In genomic region chr20:50389808-50390684, GRCh38 we compare ENCODE assay signal across 17 cellular contexts.
DNase-seq lines count a peak whose midpoint lies in the region; ATAC-seq and TF ChIP-seq lines count a peak whose summit lies in the region.
"Had no signal": no experiment of that assay in that cellular context is flagged by ENCODE, and none has a peak within 500 bp of the region (broad histone marks: within the 10 kb centered on the region; RNA-seq: fewer than 3 reads in every experiment).

No MANE protein-coding gene starts in this region.

- H3K9me3 ChIP-seq in CD8-positive, alpha-beta memory T cell (ENCODE audit: low read length) = no peaks in the 10 kb centered on the region
- H3K9me3 ChIP-seq in right lobe of liver (no peaks in the 10 kb centered on the region), stomach (no peaks in the 10 kb centered on the region)
- H3K9me3 ChIP-seq: SJSA1 had no signal

- TF ChIP-seq CTCF in right lobe of liver (IDR thresholded peaks at IDR 0.05) = no peak
- no peak for TF ChIP-seq CTCF in stomach (IDR thresholded peaks at IDR 0.05)

- H3K36me3 Mint-ChIP-seq in CD8-positive, alpha-beta memory T cell = peaks cover 0 to 2% (median 0%) of the 10 kb centered on the region in 3 donors
- peaks cover 8% of the 10 kb centered on the region for H3K36me3 Mint-ChIP-seq in central memory CD8-positive, alpha-beta T cell (ENCODE audit: insufficient read depth)

- 44% methylated on average over 9 of the region's 14 CpGs for WGBS in right lobe of liver (ENCODE audit: insufficient coverage, low coverage, low lambda C conversion rate, missing lambda C conversion rate)
- WGBS in stomach, 5 donors = 39 to 62% (median 56%) methylated on average over 14 of the region's 14 CpGs

- intact Hi-C loops in right lobe of liver (cut with DNase I) (no loop called here), stomach (cut with DNase I; ENCODE audit: low total_unique reads) (loop anchor here (10.0 kb wide), 1 partner anchor 65 kb away; no protein-coding TSS in a partner anchor)

- peak in 1 of 5 donors; percentile 19 for DNase-seq in CD8-positive, alpha-beta memory T cell
- DNase-seq in central memory CD8-positive, alpha-beta T cell (ENCODE audit: low spot score in 2 of 2) = no peak
- DNase-seq in right lobe of liver (peak in 2 of 3 donors; percentile 81 to 88), stomach (no peak), NOMO-1 (lab: John Stamatoyannopoulos, UW; ENCODE audit: unreplicated experiment in 2 of 2) (no peak)
- no peak for DNase-seq in stimulated activated CD4-positive, alpha-beta T cell treated with anti-CD3 and anti-CD28 coated beads, Interleukin-4, amount 100 ng/mL, for 1 hour
- DNase-seq: activated CD4-positive, alpha-beta T cell treated with anti-CD3 and anti-CD28 coated beads, Interleukin-2, amount 50 U/mL, for 1 hour; activated effector memory CD4-positive, alpha-beta T cell treated with anti-CD3 and anti-CD28 coated beads, Interleukin-2, amount 50 U/mL, for 16 hours; hippocampal formation; islet precursor cell; NCI-H1694; T-helper 17 cell had no signal

- peaks cover 0 to 3% of the 10 kb centered on the region in 2 donors for H3K27me3 Mint-ChIP-seq in CD8-positive, alpha-beta memory T cell
- H3K27me3 Mint-ChIP-seq in central memory CD8-positive, alpha-beta T cell = no peaks in the 10 kb centered on the region

- no peak for ATAC-seq in central memory CD8-positive, alpha-beta T cell (replicated peaks; ENCODE audit: extremely low read depth, poor library complexity, severe bottlenecking)
- peak; percentile 72 to 76 (median 75) for ATAC-seq in right lobe of liver
- no peak for ATAC-seq in HG03039 (IDR thresholded peaks at IDR 0.05; ENCODE audit: unreplicated experiment)
- ATAC-seq: K562, T-helper 17 cell had no signal

- POLR2A ChIA-PET in CD8-positive, alpha-beta memory T cell (lab: Charles Lee) = no interaction called here

- H3K4me1 Mint-ChIP-seq in CD8-positive, alpha-beta memory T cell = peaks cover 45 to 55% (median 49%) of the 10 kb centered on the region in 3 donors
- peaks cover 47% of the 10 kb centered on the region for H3K4me1 Mint-ChIP-seq in central memory CD8-positive, alpha-beta T cell

- no peak overlapping the region for H3K4me3 Mint-ChIP-seq in CD8-positive, alpha-beta memory T cell
- H3K4me3 Mint-ChIP-seq in central memory CD8-positive, alpha-beta T cell = no peak overlapping the region
- H3K4me3 Mint-ChIP-seq: neural crest cell, T-helper 17 cell had no signal

- H3K27ac Mint-ChIP-seq in CD8-positive, alpha-beta memory T cell = peak overlapping the region in 6 of 8 donors; percentile 29 to 87 (median 59)
- H3K27ac Mint-ChIP-seq in central memory CD8-positive, alpha-beta T cell (ENCODE audit: low read depth) = peak overlapping the region; percentile 81

- peaks cover 38% of the 10 kb centered on the region for H3K4me1 ChIP-seq in CD8-positive, alpha-beta memory T cell (ENCODE audit: insufficient read depth, low read length)
- peaks cover 0 to 54% (median 25%) of the 10 kb centered on the region in 4 donors for H3K4me1 ChIP-seq in right lobe of liver
- H3K4me1 ChIP-seq in stomach = peaks cover 42 to 73% (median 56%) of the 10 kb centered on the region in 4 donors
- H3K4me1 ChIP-seq: SJSA1 had no signal

- CTCF ChIA-PET in CD8-positive, alpha-beta memory T cell (lab: Charles Lee) = interaction anchor here (1.2 kb wide), 1 partner anchor 12 kb away, joined by 4 read pairs; no protein-coding TSS in a partner anchor

- no peak overlapping the region for H3K27ac ChIP-seq in CD8-positive, alpha-beta memory T cell (ENCODE audit: low read depth, low read length)
- H3K27ac ChIP-seq in right lobe of liver (peak overlapping the region; percentile 43 to 87 (median 82)), stomach (peak overlapping the region; percentile 52 to 84 (median 73))
- H3K27ac ChIP-seq: cardiac muscle cell, SJSA1 had no signal

- H3K4me3 ChIP-seq in CD8-positive, alpha-beta memory T cell (ENCODE audit: low read length) = no peak overlapping the region
- H3K4me3 ChIP-seq in right lobe of liver (no peak overlapping the region), stomach (no peak overlapping the region)
- H3K4me3 ChIP-seq: cardiac muscle cell, K562, SJSA1 had no signal

- TF ChIP-seq EP300 in stomach (IDR thresholded peaks at IDR 0.05) = no peak

- H3K9me3 Mint-ChIP-seq in CD8-positive, alpha-beta memory T cell = no peaks in the 10 kb centered on the region
- H3K9me3 Mint-ChIP-seq in central memory CD8-positive, alpha-beta T cell = no peaks in the 10 kb centered on the region
- H3K9me3 Mint-ChIP-seq: neural crest cell had no signal

- peak; percentile 26 for TF ChIP-seq POLR2A in right lobe of liver (IDR thresholded peaks at IDR 0.05)
- no peak for TF ChIP-seq POLR2A in stomach (IDR thresholded peaks at IDR 0.05)

- no peaks in the 10 kb centered on the region for H3K36me3 ChIP-seq in CD8-positive, alpha-beta memory T cell (ENCODE audit: insufficient read depth, low read length)
- H3K36me3 ChIP-seq in right lobe of liver = no peaks in the 10 kb centered on the region
- H3K36me3 ChIP-seq in stomach = no peaks in the 10 kb centered on the region
- H3K36me3 ChIP-seq: cardiac muscle cell, SJSA1 had no signal

- no peaks in the 10 kb centered on the region for H3K27me3 ChIP-seq in CD8-positive, alpha-beta memory T cell (ENCODE audit: insufficient read depth, low read length, poor library complexity, severe bottlenecking)
- no peaks in the 10 kb centered on the region for H3K27me3 ChIP-seq in right lobe of liver
- no peaks in the 10 kb centered on the region for H3K27me3 ChIP-seq in stomach
- H3K27me3 ChIP-seq: cardiac muscle cell, SJSA1 had no signal

Comparison
In these comparisons a context has a peak if more than half of its experiments do, and no peak if none do; other contexts are left out.
1. DNase-seq: peak in right lobe of liver (2 of 3); none in central memory CD8-positive, alpha-beta T cell (0 of 2), stomach (single experiment), NOMO-1 (0 of 2) and stimulated activated CD4-positive, alpha-beta T cell treated with anti-CD3 and anti-CD28 coated beads, Interleukin-4, amount 100 ng/mL, for 1 hour (single experiment).
2. ATAC-seq: peak in right lobe of liver (4 of 4); none in central memory CD8-positive, alpha-beta T cell (single experiment) and HG03039 (single experiment).